12 cellular contexts compared by ENCODE assay signal in genomic region chr2:54669677-54670484, GRCh38. TPM values are rescaled to one million over a fixed set of nuclear protein-coding genes. Genes with fewer than 3 reads are reported as not detected.
A peak's percentile ranks its signal among the peaks of the same experiment; 100 is the strongest.
DNase-seq lines count a peak whose midpoint lies in the region; ATAC-seq and TF ChIP-seq lines count a peak whose summit lies in the region.
"Had no signal": no experiment of that assay in that cellular context is flagged by ENCODE, and none has a peak within 500 bp of the region (broad histone marks: within the 10 kb centered on the region; RNA-seq: fewer than 3 reads in every experiment).

No MANE protein-coding gene starts in this region.

- H3K36me3 ChIP-seq in heart right ventricle: peaks cover 0 to 76% (median 34%) of the 10 kb centered on the region in 9 donors

- DNase-seq in heart right ventricle: no peak
- no peak for DNase-seq in left cardiac atrium
- peak in 2 of 61 donors; percentile 9 to 21 for DNase-seq in caudate nucleus (lab: John Stamatoyannopoulos, UW)
- peak; percentile 51 for DNase-seq in midbrain (lab: John Stamatoyannopoulos, UW)
- no peak for DNase-seq in mesenteric fat pad (ENCODE audit: low spot score)
- DNase-seq in NCI-H1105 treated with DMSO at 0.1 percent for 48 hours (lab: John Stamatoyannopoulos, UW): no peak
- DNase-seq: activated naive CD4-positive, alpha-beta T cell treated with Interleukin-2 at 50 U/mL for 16 hours; islet precursor cell had no signal

- peak overlapping the region; percentile 7 to 94 (median 69) for H3K27ac ChIP-seq in heart right ventricle
- peak overlapping the region; percentile 86 for H3K27ac ChIP-seq in caudate nucleus (ENCODE audit: low read depth, low read length)
- H3K27ac ChIP-seq: C4-2B, SJSA1 had no signal

- no peak for TF ChIP-seq CTCF in heart right ventricle (IDR thresholded peaks at IDR 0.05)

- H3K9me3 ChIP-seq in heart right ventricle: no peaks in the 10 kb centered on the region
- H3K9me3 ChIP-seq: SJSA1 had no signal

- peaks cover 13 to 93% (median 76%) of the 10 kb centered on the region in 9 donors for H3K4me1 ChIP-seq in heart right ventricle

- no peak for ATAC-seq in heart right ventricle
- no peak for ATAC-seq in left cardiac atrium
- ATAC-seq in HG03469 (IDR thresholded peaks at IDR 0.05; ENCODE audit: unreplicated experiment): no peak
- no peak for ATAC-seq in HG02973 (IDR thresholded peaks at IDR 0.05; ENCODE audit: unreplicated experiment)

- no peak overlapping the region for H3K4me3 ChIP-seq in heart right ventricle
- H3K4me3 ChIP-seq: SJSA1 had no signal

- H3K27me3 ChIP-seq in heart right ventricle: no peaks in the 10 kb centered on the region
- H3K27me3 ChIP-seq: SJSA1 had no signal

- intact Hi-C loops in heart right ventricle (cut with DNase I) (loop anchor here in 5 of 10 donors (5.0 kb wide), 3 partner anchors 32 to 113 kb away; no protein-coding TSS in a partner anchor), left cardiac atrium (cut with DNase I) (loop anchor here in 1 of 2 donors (5.0 kb wide), 1 partner anchor 167 kb away; no protein-coding TSS in a partner anchor)

- WGBS in heart right ventricle, 2 donors: 60 to 69% methylated on average over 7 of the region's 7 CpGs

RNA-seq across cellular contexts. Expression of gene EML6, which starts 53.6 kb away (rescaled TPM):
- total RNA-seq in heart right ventricle: 1 to 10 TPM in 2 of 10 donors, under 1 TPM in 8; 0.12 to 1.5 (median 0.32) TPM
- polyA plus RNA-seq in heart right ventricle: under 1 TPM; 0.07 to 0.22 TPM
- under 1 TPM; 0.52 to 0.62 TPM for total RNA-seq in left cardiac atrium
- 2.4 TPM for total RNA-seq in mesenteric fat pad
